ENCODE assay signal across 13 cellular contexts in the genomic region with DNA sequence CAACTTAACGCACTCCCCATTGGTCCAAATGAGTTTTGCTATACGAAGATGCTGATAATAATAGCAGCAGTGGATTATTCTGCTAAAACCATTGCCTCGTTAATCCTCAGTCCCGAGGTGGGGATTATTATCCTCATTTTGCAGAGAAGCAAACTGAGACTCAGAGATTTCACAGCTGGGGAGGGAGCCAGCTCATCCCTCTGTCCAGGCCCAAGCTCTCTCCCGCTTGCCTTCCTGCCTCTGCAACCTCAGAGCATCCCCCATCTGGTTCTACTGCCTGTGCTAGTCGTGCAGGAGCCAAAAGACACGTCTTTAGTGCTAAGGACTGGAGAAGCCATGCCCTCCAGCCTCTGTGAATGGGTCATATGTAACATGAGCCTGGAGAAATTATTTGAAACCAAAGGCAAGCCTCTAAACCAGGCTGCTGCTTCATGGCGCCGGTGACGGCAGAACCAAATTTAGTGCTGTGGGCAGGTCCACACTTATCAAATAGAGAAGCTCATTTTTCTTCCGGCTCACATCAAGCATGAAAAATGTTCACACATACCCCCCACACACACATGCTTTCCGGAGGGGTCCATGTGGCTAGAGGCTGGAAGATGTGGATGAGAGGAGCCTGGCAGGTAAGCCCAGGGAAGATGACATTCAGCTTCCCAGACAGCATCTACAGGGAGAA.
DNase-seq lines count a peak whose midpoint lies in the region; ATAC-seq lines count a peak whose summit lies in the region.
"Had no signal": no experiment of that assay in that cellular context is flagged by ENCODE, and none has a peak within 500 bp of the region (broad histone marks: within the 10 kb centered on the region; RNA-seq: fewer than 3 reads in every experiment).

No MANE protein-coding gene starts in this region.

- H3K27me3 ChIP-seq in layer of hippocampus (ENCODE audit: control insufficient read depth, insufficient read depth, low read length), result no peaks in the 10 kb centered on the region
- H3K27me3 ChIP-seq: sigmoid colon, thyroid gland had no signal

- H3K27ac ChIP-seq in layer of hippocampus (ENCODE audit: low read depth, low read length), result peak overlapping the region; percentile 30
- H3K27ac ChIP-seq: sigmoid colon, thyroid gland had no signal

- ATAC-seq in GM18519 (IDR thresholded peaks at IDR 0.05; ENCODE audit: low FRiP score, unreplicated experiment), result no peak
- ATAC-seq: activated CD8-positive, alpha-beta T cell treated with anti-CD3 and anti-CD28 coated beads, Interleukin-2, amount 10 ng/mL, durations not matched to agents 7 days and 5 days; left colon had no signal

- DNase-seq in D341Med (ENCODE audit: low spot score), result peak; percentile 60
- DNase-seq in DMS79 treated with DMSO at 0.1 percent for 48 hours (lab: John Stamatoyannopoulos, UW), result peak; percentile 75
- peak; percentile 57 for DNase-seq in NCI-H526 treated with DMSO at 0.1 percent for 48 hours (lab: John Stamatoyannopoulos, UW)
- DNase-seq in T-helper 9 cell, result no peak
- DNase-seq in T-helper 2 cell, result no peak
- DNase-seq: left colon, NCI-H774, occipital lobe, sigmoid colon, thyroid gland had no signal

Comparison
In these comparisons a context has a peak if more than half of its experiments do, and no peak if none do; other contexts are left out.
1. DNase-seq: peak in D341Med (single experiment), DMS79 treated with DMSO at 0.1 percent for 48 hours (single experiment) and NCI-H526 treated with DMSO at 0.1 percent for 48 hours (single experiment); none in T-helper 9 cell (single experiment) and T-helper 2 cell (0 of 5).